ENCODE assay signal across 8 cellular contexts in genomic region chr19:23758187-23759074, GRCh38. TPM values are rescaled to one million over a fixed set of nuclear protein-coding genes. Genes with fewer than 3 reads are reported as not detected.
DNase-seq lines count a peak whose midpoint lies in the region; ATAC-seq and TF ChIP-seq lines count a peak whose summit lies in the region.

Gene ZNF681 (minus strand): TSS chr19:23758891. CDS start chr19:23758749, 142 bp downstream.

- TF ChIP-seq POLR2A in IMR-90 (IDR thresholded peaks at IDR 0.05; ENCODE audit: low read depth, low read length): no peak
- TF ChIP-seq POLR2A in heart left ventricle (IDR thresholded peaks at IDR 0.05): peak in 1 of 2 donors; percentile 53
- peak in 3 of 4 donors; percentile 29 to 51 (median 45) for TF ChIP-seq POLR2A in upper lobe of left lung (IDR thresholded peaks at IDR 0.05)

- H3K9ac ChIP-seq in IMR-90 (ENCODE audit: low read depth, low read length): peak within 1 kb of the TSS; percentile 85

- no peak within 1 kb of the TSS for H3K23ac ChIP-seq in IMR-90 (ENCODE audit: low read depth, low read length)

- H3K9me3 Mint-ChIP-seq in activated naive CD8-positive, alpha-beta T cell treated with anti-CD3 and anti-CD28 coated beads, Interleukin-2, amount 10 ng/mL, durations not matched to agents 7 days and 5 days: peaks cover 11% of the 10 kb centered on the region

- peak within 1 kb of the TSS; percentile 81 for H2AK9ac ChIP-seq in IMR-90 (replicated peaks; ENCODE audit: low read depth, low read length, poor library complexity)

- no peaks in the 10 kb centered on the region for H4K20me1 ChIP-seq in IMR-90 (ENCODE audit: insufficient read depth, low read length)

- H3K9me1 ChIP-seq in IMR-90 (ENCODE audit: insufficient read depth, low read length): no peaks in the 10 kb centered on the region

- peak; percentile 73 for ATAC-seq in GM21390 (IDR thresholded peaks at IDR 0.05; ENCODE audit: unreplicated experiment)
- ATAC-seq in IMR-90 (ENCODE audit: low read depth): peak; percentile 95
- peak; percentile 92 for ATAC-seq in activated naive CD8-positive, alpha-beta T cell treated with anti-CD3 and anti-CD28 coated beads, Interleukin-2, amount 10 ng/mL, durations not matched to agents 7 days and 5 days (ENCODE audit: low read depth)
- peak; percentile 95 to 97 (median 97) for ATAC-seq in heart left ventricle
- ATAC-seq in upper lobe of left lung (ENCODE audit: low FRiP score in 2 of 2): peak; percentile 94 to 95

- peak within 1 kb of the TSS; percentile 20 to 55; a peak in 3 of 4 replicates for H4K8ac ChIP-seq in IMR-90 (ENCODE audit: low read depth in 2 of 2, low read length in 2 of 2)

- dilution Hi-C loops in IMR-90 (cut with HindIII; ENCODE audit: low sequenced_read_pairs, unreplicated experiment): no loop called here

- H3K4me1 Mint-ChIP-seq in activated naive CD8-positive, alpha-beta T cell treated with anti-CD3 and anti-CD28 coated beads, Interleukin-2, amount 10 ng/mL, durations not matched to agents 7 days and 5 days: peaks cover 15% of the 10 kb centered on the region

- H3K27me3 Mint-ChIP-seq in activated naive CD8-positive, alpha-beta T cell treated with anti-CD3 and anti-CD28 coated beads, Interleukin-2, amount 10 ng/mL, durations not matched to agents 7 days and 5 days: no peaks in the 10 kb centered on the region

- intact Hi-C loops in IMR-90 (cut with micrococcal nuclease): loop anchor here (2.0 to 10.0 kb wide), 2 partner anchors 72 to 276 kb away; partner anchors contain the start of gene ZNF675
- intact Hi-C loops in heart left ventricle (cut with DNase I): loop anchor here in 2 of 10 donors (5.0 kb wide), 1 partner anchor 71 kb away; the partner anchor contains the start of gene ZNF675 (in 2 of the 2)
- intact Hi-C loops in posterior vena cava (cut with DNase I): no loop called here

- H3K4me3 ChIP-seq in IMR-90 (ENCODE audit: insufficient read depth, low read depth, low read length): peak within 1 kb of the TSS; percentile 96
- peak within 1 kb of the TSS; percentile 45 for H3K4me3 ChIP-seq in SJSA1
- H3K4me3 ChIP-seq in heart left ventricle: peak within 1 kb of the TSS; percentile 48 to 94 (median 76)
- peak within 1 kb of the TSS; percentile 62 to 81 (median 69) for H3K4me3 ChIP-seq in upper lobe of left lung

- no peak within 1 kb of the TSS for H4K5ac ChIP-seq in IMR-90 (ENCODE audit: low read depth, low read length)

- H3K79me1 ChIP-seq in IMR-90 (ENCODE audit: low read depth in 1 of 2, low read length in 2 of 2): no peaks in the 10 kb centered on the region

- no peaks in the 10 kb centered on the region for H3K36me3 ChIP-seq in IMR-90 (ENCODE audit: control insufficient read depth, insufficient read depth, low read length)
- no peaks in the 10 kb centered on the region for H3K36me3 ChIP-seq in SJSA1
- peaks cover 0 to 8% (median 0%) of the 10 kb centered on the region in 9 donors for H3K36me3 ChIP-seq in heart left ventricle
- peaks cover 0 to 1% (median 0%) of the 10 kb centered on the region in 4 donors for H3K36me3 ChIP-seq in upper lobe of left lung

- H2BK20ac ChIP-seq in IMR-90 (ENCODE audit: low read depth, low read length): no peak within 1 kb of the TSS

- peak within 1 kb of the TSS; percentile 29 for H3K4ac ChIP-seq in IMR-90 (ENCODE audit: low read depth, low read length)

- H3K4me3 Mint-ChIP-seq in activated naive CD8-positive, alpha-beta T cell treated with anti-CD3 and anti-CD28 coated beads, Interleukin-2, amount 10 ng/mL, durations not matched to agents 7 days and 5 days: peak within 1 kb of the TSS; percentile 90

- DNase-seq in DMS114 treated with DMSO at 0.1 percent for 48 hours (lab: John Stamatoyannopoulos, UW; ENCODE audit: unreplicated experiment) (peak; percentile 94), IMR-90 (peak; percentile 83), SJSA1 (ENCODE audit: low read depth in 1 of 2, low spot score in 2 of 2) (peak; percentile 59 to 77), heart left ventricle (peak; percentile 88 to 94 (median 92)), posterior vena cava (ENCODE audit: low spot score) (peak; percentile 95), upper lobe of left lung (peak; percentile 82 to 94)
- DNase-seq in activated naive CD8-positive, alpha-beta T cell treated with anti-CD3 and anti-CD28 coated beads, Interleukin-2, amount 10 ng/mL, durations not matched to agents 7 days and 5 days: peak; percentile 80

- no peak for TF ChIP-seq RAD21 in IMR-90 (IDR thresholded peaks at IDR 0.05; ENCODE audit: low read length)

- peak within 1 kb of the TSS; percentile 93 for H2AFZ ChIP-seq in IMR-90 (replicated peaks; ENCODE audit: low read length, poor library complexity)

- no peaks in the 10 kb centered on the region for H3K4me1 ChIP-seq in IMR-90 (ENCODE audit: control insufficient read depth, insufficient read depth, low read length)
- H3K4me1 ChIP-seq in SJSA1 (replicated peaks): no peaks in the 10 kb centered on the region
- H3K4me1 ChIP-seq in heart left ventricle: peaks cover 0 to 20% (median 3%) of the 10 kb centered on the region in 12 donors
- H3K4me1 ChIP-seq in upper lobe of left lung: peaks cover 0 to 11% (median 6%) of the 10 kb centered on the region in 4 donors

- peak within 1 kb of the TSS; percentile 85 for H3K4me2 ChIP-seq in IMR-90 (ENCODE audit: low read depth, low read length)

- peak within 1 kb of the TSS; percentile 20; the same call in 1 of the 2 replicates for H3K18ac ChIP-seq in IMR-90 (ENCODE audit: low read depth, low read length)

- POLR2A ChIA-PET in IMR-90 (lab: Charles Lee; ENCODE audit: unreplicated experiment): no interaction called here
- POLR2A ChIA-PET in activated naive CD8-positive, alpha-beta T cell treated with anti-CD3 and anti-CD28 coated beads, Interleukin-2, amount 10 ng/mL, durations not matched to agents 7 days and 5 days (lab: Charles Lee): interaction anchor here (0.6 to 3.0 kb wide), 14 partner anchors 9 to 1923 kb away, joined by 3 to 29 read pairs (median 5); partner anchors contain the start of genes ZNF254, ZNF43, ZNF675 and ZNF724

- peaks cover 2% of the 10 kb centered on the region; the same call in 1 of the 2 replicates for H3K9me3 ChIP-seq in IMR-90 (ENCODE audit: control insufficient read depth, insufficient read depth, low read length)
- H3K9me3 ChIP-seq in SJSA1 (replicated peaks): 0 out of 2 replicates have a peak, but pooled peaks cover 2% of the 10 kb centered on the region
- H3K9me3 ChIP-seq in heart left ventricle: peaks cover 0 to 2% (median 0%) of the 10 kb centered on the region in 12 donors
- H3K9me3 ChIP-seq in upper lobe of left lung: no peaks in the 10 kb centered on the region

- whole genome bisulfite sequencing in IMR-90 (ENCODE audit: extremely low coverage in 2 of 2, insufficient read length in 1 of 2), 2 experiments: 1% methylated on average over 12 of the region's 44 CpGs; no CpG with 5 or more reads in 1 of the 2 experiments
- WGBS in heart left ventricle, 4 donors: 0 to 2% (median 1%) methylated on average over 30 to 44 of the region's 44 CpGs
- WGBS in upper lobe of left lung, 2 donors: 0% methylated on average over 6 to 34 of the region's 44 CpGs

- H4K91ac ChIP-seq in IMR-90 (ENCODE audit: insufficient read depth, low read depth, low read length): no peak within 1 kb of the TSS

- no peak within 1 kb of the TSS; the same call in 1 of the 2 replicates for H3K56ac ChIP-seq in IMR-90 (ENCODE audit: extremely low read depth, insufficient read depth, low read length)

- no peak within 1 kb of the TSS for H2BK5ac ChIP-seq in IMR-90 (ENCODE audit: low read depth, low read length, poor library complexity, severe bottlenecking)

- H2BK15ac ChIP-seq in IMR-90 (ENCODE audit: low read depth, low read length): no peak within 1 kb of the TSS

- in situ Hi-C loops in IMR-90 (cut with MboI; ENCODE audit: low sequenced_read_pairs): no loop called here

- no peaks in the 10 kb centered on the region for H3K27me3 ChIP-seq in IMR-90 (ENCODE audit: control insufficient read depth, insufficient read depth, low read length)
- H3K27me3 ChIP-seq in SJSA1 (replicated peaks): no peaks in the 10 kb centered on the region
- no peaks in the 10 kb centered on the region for H3K27me3 ChIP-seq in heart left ventricle
- no peaks in the 10 kb centered on the region for H3K27me3 ChIP-seq in upper lobe of left lung

- H3K27ac ChIP-seq in IMR-90 (ENCODE audit: insufficient read depth, low read length): peak within 1 kb of the TSS; percentile 66
- H3K27ac ChIP-seq in SJSA1: no peak within 1 kb of the TSS; the same call in none of the 2 replicates
- H3K27ac ChIP-seq in heart left ventricle: peak within 1 kb of the TSS in 11 of 12 donors; percentile 31 to 79 (median 65)
- H3K27ac ChIP-seq in upper lobe of left lung: peak within 1 kb of the TSS; percentile 68 to 85 (median 80)

- no peak within 1 kb of the TSS for H2AK5ac ChIP-seq in IMR-90 (ENCODE audit: low read depth, low read length)

- peak within 1 kb of the TSS; percentile 93 for H3K27ac Mint-ChIP-seq in activated naive CD8-positive, alpha-beta T cell treated with anti-CD3 and anti-CD28 coated beads, Interleukin-2, amount 10 ng/mL, durations not matched to agents 7 days and 5 days

- TF ChIP-seq EP300 in upper lobe of left lung (IDR thresholded peaks at IDR 0.05): no peak

- BruUV-seq in IMR-90 (replicated peaks; lab: Mats Ljungman, UMichigan): no TSS peak

- no peak within 1 kb of the TSS for H3K14ac ChIP-seq in IMR-90 (replicated peaks; ENCODE audit: low read depth, low read length)

- TF ChIP-seq CTCF in IMR-90 (conservative IDR thresholded peaks at IDR 0.05; ENCODE audit: low read depth, low read length) (no peak), heart left ventricle (IDR thresholded peaks at IDR 0.05) (peak in 3 of 12 donors; percentile 3 to 34 (median 33)), upper lobe of left lung (IDR thresholded peaks at IDR 0.05) (peak in 4 of 6 experiments; percentile 5 to 38 (median 14))

- H3K36me3 Mint-ChIP-seq in activated naive CD8-positive, alpha-beta T cell treated with anti-CD3 and anti-CD28 coated beads, Interleukin-2, amount 10 ng/mL, durations not matched to agents 7 days and 5 days: peaks cover 31% of the 10 kb centered on the region

- no peak within 1 kb of the TSS for H2BK120ac ChIP-seq in IMR-90 (ENCODE audit: low read depth, low read length)

- CTCF ChIA-PET in IMR-90 (lab: Yijun Ruan, JAX): no interaction called here

TF ChIP-seq in IMR-90, 13 proteins besides CTCF, POLR2A, EP300 and RAD21 (continues in another document):
- TF ChIP-seq FOS (IDR thresholded peaks at IDR 0.05; ENCODE audit: low read depth, low read length): no peak
- TF ChIP-seq MAFK (IDR thresholded peaks at IDR 0.05; ENCODE audit: low read depth, low read length): no peak
- TF ChIP-seq NFE2L2 (IDR thresholded peaks at IDR 0.05; ENCODE audit: low read depth, low read length): no peak

RNA-seq across cellular contexts. Expression of gene ZNF681, which starts in this region (rescaled TPM):
- total RNA-seq in IMR-90 (2012; rRNA removed): 0.54 and 0.83 TPM in 2 replicates
- polyA plus RNA-seq in IMR-90 (2012; rRNA removed): 0.10 and 0.15 TPM in 2 replicates
- polyA plus RNA-seq in IMR-90 (2012; cell fraction: cytosol; rRNA removed): 0.02 TPM in 2 replicates
- polyA plus RNA-seq in IMR-90 (2012; cell fraction: nucleus; rRNA removed; ENCODE audit: low replicate concordance): 0.04 and 0.30 TPM in 2 replicates
- 0.13 and 0.95 TPM in 2 replicates for total RNA-seq in SJSA1 (2014; rRNA removed; shearing (Covaris generic))
- 1 to 10 TPM; 5.8 to 6.0 TPM for total RNA-seq in activated naive CD8-positive, alpha-beta T cell treated with anti-CD3 and anti-CD28 coated beads, Interleukin-2, amount 10 ng/mL, durations not matched to agents 7 days and 5 days
- 1 to 10 TPM in 2 of 9 donors, under 1 TPM in 7; 0.28 to 1.6 (median 0.65) TPM for total RNA-seq in heart left ventricle
- under 1 TPM; 0.19 to 0.65 TPM for polyA plus RNA-seq in heart left ventricle
- 1 to 10 TPM; 1.5 to 1.6 TPM for total RNA-seq in posterior vena cava
- total RNA-seq in upper lobe of left lung: 1 to 10 TPM in 5 of 6 donors, under 1 TPM in 1; 0.67 to 3.9 (median 1.4) TPM

Comparison
In these comparisons a context has a peak if more than half of its experiments do, and no peak if none do; other contexts are left out.
1. Peak in DNase-seq, ATAC-seq, H3K4me3 ChIP-seq, H3K27ac ChIP-seq, H3K9ac ChIP-seq and H3K4me2 ChIP-seq in IMR-90; RNA of the gene not detected or under 1 TPM.
2. Peak in DNase-seq and H3K4me3 ChIP-seq in SJSA1; RNA of the gene not detected or under 1 TPM.
3. H3K4me3 ChIP-seq: peak in every context shown above with its lines; median percentile 96 in IMR-90; 76 in heart left ventricle; 69 in upper lobe of left lung; 45 in SJSA1.